10 cellular contexts compared by ENCODE assay signal in genomic region chr13:25170554-25171107, GRCh38. TPM values are rescaled to one million over a fixed set of nuclear protein-coding genes. Genes with fewer than 3 reads are reported as not detected.
DNase-seq lines count a peak whose midpoint lies in the region; ATAC-seq lines count a peak whose summit lies in the region.
"Had no signal": no experiment of that assay in that cellular context is flagged by ENCODE, and none has a peak within 500 bp of the region (broad histone marks: within the 10 kb centered on the region; RNA-seq: fewer than 3 reads in every experiment).

No MANE protein-coding gene starts in this region.

- intact Hi-C loops in right cardiac atrium (cut with DNase I), result no loop called here
- intact Hi-C loops in left cardiac atrium (cut with DNase I), result no loop called here

- H3K36me3 Mint-ChIP-seq in memory B cell, result peaks cover 2% of the 10 kb centered on the region

- H3K4me3 Mint-ChIP-seq in memory B cell, result peak overlapping the region; percentile 75

- no peaks in the 10 kb centered on the region for H3K9me3 Mint-ChIP-seq in memory B cell
- H3K9me3 Mint-ChIP-seq: activated naive CD4-positive, alpha-beta T cell treated with anti-CD3 and anti-CD28 coated beads, Interleukin-2, amount 10 ng/mL, durations not matched to agents 7 days and 5 days had no signal

- no peaks in the 10 kb centered on the region for H3K9me3 ChIP-seq in right cardiac atrium (ENCODE audit: control insufficient read depth, low read length)

- no peak overlapping the region for H3K27ac ChIP-seq in right cardiac atrium (ENCODE audit: low read length)

- no peaks in the 10 kb centered on the region for H3K4me1 ChIP-seq in right cardiac atrium (ENCODE audit: control insufficient read depth, insufficient read depth, low read length)

- peak overlapping the region; percentile 30 for H3K4me3 ChIP-seq in right cardiac atrium (ENCODE audit: low read length)

- WGBS in right cardiac atrium, result 3% methylated on average over 74 of the region's 74 CpGs

- no peak for DNase-seq in right cardiac atrium
- no peak for DNase-seq in left cardiac atrium
- DNase-seq in astrocyte of the hippocampus (ENCODE audit: low read depth, low spot score), result peak; percentile 52
- DNase-seq in memory B cell (ENCODE audit: low spot score in 2 of 2), result no peak
- DNase-seq in HuH-7.5 (ENCODE audit: low spot score), result no peak
- DNase-seq in T1000 (lab: John Stamatoyannopoulos, UW), result no peak
- no peak for DNase-seq in activated CD4-positive, alpha-beta T cell treated with anti-CD3 and anti-CD28 coated beads, Interleukin-2, amount 50 U/mL, for 48 hours
- DNase-seq in glomerular visceral epithelial cell (ENCODE audit: extremely low spot score), result no peak

- H3K27me3 ChIP-seq in right cardiac atrium (ENCODE audit: control insufficient read depth, insufficient read depth), result no peaks in the 10 kb centered on the region

- H3K27ac Mint-ChIP-seq in memory B cell, result no peak overlapping the region

- peaks cover 10% of the 10 kb centered on the region for H3K4me1 Mint-ChIP-seq in memory B cell

- ATAC-seq in right cardiac atrium (peak in 1 of 2 donors; percentile 11), left cardiac atrium (no peak), memory B cell (ENCODE audit: low read depth) (peak; percentile 54)

- peaks cover 35% of the 10 kb centered on the region for H3K27me3 Mint-ChIP-seq in memory B cell

RNA-seq across cellular contexts. Expression of gene AMER2, which starts 1.5 kb away (rescaled TPM):
- not detected for total RNA-seq in right cardiac atrium
- polyA plus RNA-seq in right cardiac atrium, result not detected
- total RNA-seq in left cardiac atrium, result not detected
- total RNA-seq: liver had no signal
- polyA plus RNA-seq: liver had no signal
